Comparison of ENCODE assay signal across 1 cellular context in genomic region chr20:58627212-58628072, GRCh38.
TF ChIP-seq lines count a peak whose summit lies in the region.

No MANE protein-coding gene starts in this region.

TF ChIP-seq in K562, 482 proteins besides CTCF, POLR2A, EP300 and RAD21 (continues in another document):
- TF ChIP-seq TAF9B (IDR thresholded peaks at IDR 0.05; ENCODE audit: partially characterized antibody) (no peak), E2F6 (IDR thresholded peaks at IDR 0.05; ENCODE audit: borderline replicate concordance in 1 of 2, extremely low read depth in 1 of 2, insufficient read depth in 1 of 2, insufficient read length in 1 of 2, low read depth in 1 of 2, low read length in 1 of 2, poor library complexity in 1 of 2, severe bottlenecking in 1 of 2) (peak in 1 of 2 experiments; percentile 12), EWSR1 (IDR thresholded peaks at IDR 0.05; ENCODE audit: borderline replicate concordance, low read depth, partially characterized antibody) (no peak), OTX1 (CRISPR knock-in tag; IDR thresholded peaks at IDR 0.05) (no peak), FOXJ3 (CRISPR knock-in tag; IDR thresholded peaks at IDR 0.05) (no peak), DDX20 (tag; IDR thresholded peaks at IDR 0.05; ENCODE audit: low read depth) (no peak), SMARCA4 (IDR thresholded peaks at IDR 0.05) (no peak), MTA1 (IDR thresholded peaks at IDR 0.05; ENCODE audit: borderline replicate concordance) (no peak), ATF4 (CRISPR knock-in tag; IDR thresholded peaks at IDR 0.05) (no peak), MAFG (tag; conservative IDR thresholded peaks at IDR 0.05) (no peak), ZNF696 (CRISPR knock-in tag; conservative IDR thresholded peaks at IDR 0.05) (no peak), CBX2 (IDR thresholded peaks at IDR 0.05; ENCODE audit: insufficient read depth, low read length, poor library complexity, severe bottlenecking) (no peak), SRSF1 (IDR thresholded peaks at IDR 0.05; ENCODE audit: low read depth, low read length) (no peak), SMAD3 (CRISPR knock-in tag; conservative IDR thresholded peaks at IDR 0.05) (no peak), DEAF1 (CRISPR knock-in tag; IDR thresholded peaks at IDR 0.05) (no peak), KDM1A (IDR thresholded peaks at IDR 0.05) (no peak), MGA (IDR thresholded peaks at IDR 0.05) (peak; percentile 58), SPI1 (IDR thresholded peaks at IDR 0.05; ENCODE audit: borderline replicate concordance, low read depth, low read length) (peak; percentile 85), LEF1 (IDR thresholded peaks at IDR 0.05) (no peak), ZNF445 (CRISPR knock-in tag; IDR thresholded peaks at IDR 0.05; ENCODE audit: low read depth) (no peak), CBFB (CRISPR knock-in tag; IDR thresholded peaks at IDR 0.05) (no peak), FOXA3 (CRISPR knock-in tag; conservative IDR thresholded peaks at IDR 0.05 in 1 of 2, IDR thresholded peaks at IDR 0.05 in 1 of 2) (no peak), ELF2 (CRISPR knock-in tag; IDR thresholded peaks at IDR 0.05) (no peak), TFAP4 (CRISPR knock-in tag; IDR thresholded peaks at IDR 0.05; ENCODE audit: borderline replicate concordance) (no peak), L3MBTL2 (IDR thresholded peaks at IDR 0.05) (peak; percentile 73), ZNF695 (CRISPR knock-in tag; IDR thresholded peaks at IDR 0.05) (no peak), ZFP30 (CRISPR knock-in tag; IDR thresholded peaks at IDR 0.05; ENCODE audit: borderline replicate concordance) (no peak), ZNF174 (CRISPR knock-in tag; IDR thresholded peaks at IDR 0.05) (no peak), MTA3 (IDR thresholded peaks at IDR 0.05; ENCODE audit: borderline replicate concordance) (no peak), ARID1B (IDR thresholded peaks at IDR 0.05) (no peak), ZNF324 (CRISPR knock-in tag; IDR thresholded peaks at IDR 0.05) (no peak), ATF7 (IDR thresholded peaks at IDR 0.05) (no peak)
- TF ChIP-seq, protein P1, sequence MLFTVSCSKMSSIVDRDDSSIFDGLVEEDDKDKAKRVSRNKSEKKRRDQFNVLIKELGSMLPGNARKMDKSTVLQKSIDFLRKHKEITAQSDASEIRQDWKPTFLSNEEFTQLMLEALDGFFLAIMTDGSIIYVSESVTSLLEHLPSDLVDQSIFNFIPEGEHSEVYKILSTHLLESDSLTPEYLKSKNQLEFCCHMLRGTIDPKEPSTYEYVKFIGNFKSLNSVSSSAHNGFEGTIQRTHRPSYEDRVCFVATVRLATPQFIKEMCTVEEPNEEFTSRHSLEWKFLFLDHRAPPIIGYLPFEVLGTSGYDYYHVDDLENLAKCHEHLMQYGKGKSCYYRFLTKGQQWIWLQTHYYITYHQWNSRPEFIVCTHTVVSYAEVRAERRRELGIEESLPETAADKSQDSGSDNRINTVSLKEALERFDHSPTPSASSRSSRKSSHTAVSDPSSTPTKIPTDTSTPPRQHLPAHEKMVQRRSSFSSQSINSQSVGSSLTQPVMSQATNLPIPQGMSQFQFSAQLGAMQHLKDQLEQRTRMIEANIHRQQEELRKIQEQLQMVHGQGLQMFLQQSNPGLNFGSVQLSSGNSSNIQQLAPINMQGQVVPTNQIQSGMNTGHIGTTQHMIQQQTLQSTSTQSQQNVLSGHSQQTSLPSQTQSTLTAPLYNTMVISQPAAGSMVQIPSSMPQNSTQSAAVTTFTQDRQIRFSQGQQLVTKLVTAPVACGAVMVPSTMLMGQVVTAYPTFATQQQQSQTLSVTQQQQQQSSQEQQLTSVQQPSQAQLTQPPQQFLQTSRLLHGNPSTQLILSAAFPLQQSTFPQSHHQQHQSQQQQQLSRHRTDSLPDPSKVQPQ (CRISPR knock-in tag; IDR thresholded peaks at IDR 0.05; ENCODE audit: borderline replicate concordance), result no peak
- TF ChIP-seq, protein P2, sequence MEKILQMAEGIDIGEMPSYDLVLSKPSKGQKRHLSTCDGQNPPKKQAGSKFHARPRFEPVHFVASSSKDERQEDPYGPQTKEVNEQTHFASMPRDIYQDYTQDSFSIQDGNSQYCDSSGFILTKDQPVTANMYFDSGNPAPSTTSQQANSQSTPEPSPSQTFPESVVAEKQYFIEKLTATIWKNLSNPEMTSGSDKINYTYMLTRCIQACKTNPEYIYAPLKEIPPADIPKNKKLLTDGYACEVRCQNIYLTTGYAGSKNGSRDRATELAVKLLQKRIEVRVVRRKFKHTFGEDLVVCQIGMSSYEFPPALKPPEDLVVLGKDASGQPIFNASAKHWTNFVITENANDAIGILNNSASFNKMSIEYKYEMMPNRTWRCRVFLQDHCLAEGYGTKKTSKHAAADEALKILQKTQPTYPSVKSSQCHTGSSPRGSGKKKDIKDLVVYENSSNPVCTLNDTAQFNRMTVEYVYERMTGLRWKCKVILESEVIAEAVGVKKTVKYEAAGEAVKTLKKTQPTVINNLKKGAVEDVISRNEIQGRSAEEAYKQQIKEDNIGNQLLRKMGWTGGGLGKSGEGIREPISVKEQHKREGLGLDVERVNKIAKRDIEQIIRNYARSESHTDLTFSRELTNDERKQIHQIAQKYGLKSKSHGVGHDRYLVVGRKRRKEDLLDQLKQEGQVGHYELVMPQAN (IDR thresholded peaks at IDR 0.05; ENCODE audit: borderline replicate concordance), result no peak
- TF ChIP-seq, protein P3, sequence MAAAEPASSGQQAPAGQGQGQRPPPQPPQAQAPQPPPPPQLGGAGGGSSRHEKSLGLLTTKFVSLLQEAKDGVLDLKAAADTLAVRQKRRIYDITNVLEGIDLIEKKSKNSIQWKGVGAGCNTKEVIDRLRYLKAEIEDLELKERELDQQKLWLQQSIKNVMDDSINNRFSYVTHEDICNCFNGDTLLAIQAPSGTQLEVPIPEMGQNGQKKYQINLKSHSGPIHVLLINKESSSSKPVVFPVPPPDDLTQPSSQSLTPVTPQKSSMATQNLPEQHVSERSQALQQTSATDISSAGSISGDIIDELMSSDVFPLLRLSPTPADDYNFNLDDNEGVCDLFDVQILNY (CRISPR knock-in tag; IDR thresholded peaks at IDR 0.05), result no peak
- TF ChIP-seq, protein P4, sequence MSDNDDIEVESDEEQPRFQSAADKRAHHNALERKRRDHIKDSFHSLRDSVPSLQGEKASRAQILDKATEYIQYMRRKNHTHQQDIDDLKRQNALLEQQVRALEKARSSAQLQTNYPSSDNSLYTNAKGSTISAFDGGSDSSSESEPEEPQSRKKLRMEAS (CRISPR knock-in tag; IDR thresholded peaks at IDR 0.05), result peak; percentile 58; the same call in 1 of the 2 replicates
- TF ChIP-seq, protein P5, sequence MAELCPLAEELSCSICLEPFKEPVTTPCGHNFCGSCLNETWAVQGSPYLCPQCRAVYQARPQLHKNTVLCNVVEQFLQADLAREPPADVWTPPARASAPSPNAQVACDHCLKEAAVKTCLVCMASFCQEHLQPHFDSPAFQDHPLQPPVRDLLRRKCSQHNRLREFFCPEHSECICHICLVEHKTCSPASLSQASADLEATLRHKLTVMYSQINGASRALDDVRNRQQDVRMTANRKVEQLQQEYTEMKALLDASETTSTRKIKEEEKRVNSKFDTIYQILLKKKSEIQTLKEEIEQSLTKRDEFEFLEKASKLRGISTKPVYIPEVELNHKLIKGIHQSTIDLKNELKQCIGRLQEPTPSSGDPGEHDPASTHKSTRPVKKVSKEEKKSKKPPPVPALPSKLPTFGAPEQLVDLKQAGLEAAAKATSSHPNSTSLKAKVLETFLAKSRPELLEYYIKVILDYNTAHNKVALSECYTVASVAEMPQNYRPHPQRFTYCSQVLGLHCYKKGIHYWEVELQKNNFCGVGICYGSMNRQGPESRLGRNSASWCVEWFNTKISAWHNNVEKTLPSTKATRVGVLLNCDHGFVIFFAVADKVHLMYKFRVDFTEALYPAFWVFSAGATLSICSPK (IDR thresholded peaks at IDR 0.05; ENCODE audit: borderline replicate concordance), result no peak
